Comparison of ENCODE assay signal across 18 cellular contexts in genomic region chr3:142278451-142278850, GRCh38.
"Had no signal": no experiment of that assay in that cellular context is flagged by ENCODE, and none has a peak within 500 bp of the region (broad histone marks: within the 10 kb centered on the region; RNA-seq: fewer than 3 reads in every experiment).

No MANE protein-coding gene starts in this region.

- H3K4me1 ChIP-seq: colonic mucosa, transverse colon had no signal

- H3K27me3 ChIP-seq: colonic mucosa, transverse colon had no signal

- H3K36me3 ChIP-seq: colonic mucosa, lower lobe of right lung, transverse colon had no signal

- H3K36me3 Mint-ChIP-seq: activated naive CD4-positive, alpha-beta T cell treated with anti-CD3 and anti-CD28 coated beads, Interleukin-2, amount 50 U/mL, for 24 hours; naive thymus-derived CD4-positive, alpha-beta T cell; stimulated activated naive B cell treated with anti-CD40 and anti-IgM and Interleukin-4, amounts not matched to agents 10 μg/mL and 1 μg/mL and 100 μg/mL, for 72 hours had no signal

- H3K9me3 ChIP-seq: colonic mucosa, lower lobe of right lung, transverse colon had no signal

- ATAC-seq: left cardiac atrium; lower lobe of right lung; naive thymus-derived CD4-positive, alpha-beta T cell; right cardiac atrium; stimulated activated naive B cell treated with anti-CD40 and anti-IgM and Interleukin-4, amounts not matched to agents 10 μg/mL and 1 μg/mL and 100 μg/mL, for 72 hours; T-helper 17 cell had no signal

- H3K27me3 Mint-ChIP-seq: activated B cell treated with CpG ODN at 0.5 μM for 24 hours; activated naive CD4-positive, alpha-beta T cell treated with anti-CD3 and anti-CD28 coated beads, Interleukin-2, amount 50 U/mL, for 24 hours; naive thymus-derived CD4-positive, alpha-beta T cell; stimulated activated naive B cell treated with anti-CD40 and anti-IgM and Interleukin-4, amounts not matched to agents 10 μg/mL and 1 μg/mL and 100 μg/mL, for 72 hours; T-helper 17 cell had no signal

- H3K4me1 Mint-ChIP-seq: activated B cell treated with CpG ODN at 0.5 μM for 24 hours; activated naive CD4-positive, alpha-beta T cell treated with anti-CD3 and anti-CD28 coated beads, Interleukin-2, amount 50 U/mL, for 24 hours had no signal

- H3K27ac ChIP-seq: colonic mucosa, lower lobe of right lung, transverse colon had no signal

- H3K4me3 Mint-ChIP-seq: activated B cell treated with CpG ODN at 0.5 μM for 24 hours; activated naive CD4-positive, alpha-beta T cell treated with anti-CD3 and anti-CD28 coated beads, Interleukin-2, amount 50 U/mL, for 24 hours; naive thymus-derived CD4-positive, alpha-beta T cell; stimulated activated naive B cell treated with anti-CD40 and anti-IgM and Interleukin-4, amounts not matched to agents 10 μg/mL and 1 μg/mL and 100 μg/mL, for 72 hours; T-helper 17 cell had no signal

- H3K27ac Mint-ChIP-seq: activated B cell treated with CpG ODN at 0.5 μM for 24 hours; activated naive CD4-positive, alpha-beta T cell treated with anti-CD3 and anti-CD28 coated beads, Interleukin-2, amount 50 U/mL, for 24 hours; naive thymus-derived CD4-positive, alpha-beta T cell; stimulated activated naive B cell treated with anti-CD40 and anti-IgM and Interleukin-4, amounts not matched to agents 10 μg/mL and 1 μg/mL and 100 μg/mL, for 72 hours; T-helper 17 cell had no signal

- DNase-seq: activated B cell treated with CpG ODN at 0.5 μM for 24 hours; activated CD4-positive, alpha-beta T cell treated with anti-CD3 and anti-CD28 coated beads, Interleukin-2, amount 50 U/mL, for 1 hour; activated effector memory CD4-positive, alpha-beta T cell treated with Interleukin-2 at 50 U/mL for 16 hours; activated T-cell treated with anti-CD3 and anti-CD28 coated beads, Interleukin-2, amount 50 U/mL, for 1 hour; amygdala; colonic mucosa; effector CD8-positive, alpha-beta T cell; hypothalamus; left cardiac atrium; lower lobe of right lung; naive thymus-derived CD4-positive, alpha-beta T cell; right cardiac atrium; stimulated activated CD4-positive, alpha-beta T cell treated with anti-CD3 and anti-CD28 coated beads, Interleukin-2, amount 100 ng/mL, for 24 hours; stimulated activated naive B cell treated with anti-CD40 and anti-IgM and Interleukin-4, amounts not matched to agents 10 μg/mL and 1 μg/mL and 100 μg/mL, for 72 hours; substantia nigra; T-helper 17 cell; transverse colon had no signal

- H3K9me3 Mint-ChIP-seq: activated B cell treated with CpG ODN at 0.5 μM for 24 hours; activated naive CD4-positive, alpha-beta T cell treated with anti-CD3 and anti-CD28 coated beads, Interleukin-2, amount 50 U/mL, for 24 hours had no signal

- H3K4me3 ChIP-seq: colonic mucosa, lower lobe of right lung, transverse colon had no signal
